18 cellular contexts compared by ENCODE assay signal in genomic region chr11:122612123-122612824, GRCh38. TPM values are rescaled to one million over a fixed set of nuclear protein-coding genes. Genes with fewer than 3 reads are reported as not detected.
DNase-seq lines count a peak whose midpoint lies in the region; ATAC-seq and TF ChIP-seq lines count a peak whose summit lies in the region.
"Had no signal": no experiment of that assay in that cellular context is flagged by ENCODE, and none has a peak within 500 bp of the region (broad histone marks: within the 10 kb centered on the region; RNA-seq: fewer than 3 reads in every experiment).

No MANE protein-coding gene starts in this region.

- H4K20me1 ChIP-seq in PC-3 (ENCODE audit: low read length), result no peaks in the 10 kb centered on the region
- H4K20me1 ChIP-seq: BLaER1 had no signal

- no peaks in the 10 kb centered on the region for H3K36me3 ChIP-seq in PC-3 (ENCODE audit: low read depth, low read length)
- H3K36me3 ChIP-seq: BLaER1 had no signal

- no peak overlapping the region for H3K27ac ChIP-seq in PC-3 (ENCODE audit: low read length)
- H3K27ac ChIP-seq: BLaER1, C4-2B, GM23248 had no signal

- peak; percentile 55; the same call in 1 of the 2 replicates for ATAC-seq in PC-3
- no peak for ATAC-seq in WTC11
- ATAC-seq in activated CD8-positive, alpha-beta T cell treated with anti-CD3 and anti-CD28 coated beads, Interleukin-2, amount 10 ng/mL, durations not matched to agents 7 days and 5 days, result no peak
- ATAC-seq: CD8-positive, alpha-beta T cell had no signal

- intact Hi-C loops in PC-3 (cut with micrococcal nuclease), result no loop called here

- TF ChIP-seq CTCF in PC-3 (conservative IDR thresholded peaks at IDR 0.05; ENCODE audit: low read depth, low read length) (no peak), WTC11 (IDR thresholded peaks at IDR 0.05) (no peak), epithelial cell of esophagus (IDR thresholded peaks at IDR 0.05; ENCODE audit: insufficient read depth, low read depth, low read length, missing control alignments) (no peak)

- no peak overlapping the region for H2AFZ ChIP-seq in PC-3 (ENCODE audit: low read length)
- H2AFZ ChIP-seq: GM23248 had no signal

- H3K4me3 Mint-ChIP-seq in WTC11, result no peak overlapping the region
- H3K4me3 Mint-ChIP-seq in activated CD8-positive, alpha-beta T cell treated with anti-CD3 and anti-CD28 coated beads, Interleukin-2, amount 10 ng/mL, durations not matched to agents 7 days and 5 days, result no peak overlapping the region
- H3K4me3 Mint-ChIP-seq: B cell; CD4-positive, CD25-positive, alpha-beta regulatory T cell; CD8-positive, alpha-beta T cell; H9; HFFc6 had no signal

- H3K27me3 Mint-ChIP-seq in WTC11 (ENCODE audit: low read depth), result no peaks in the 10 kb centered on the region
- peaks cover 13% of the 10 kb centered on the region for H3K27me3 Mint-ChIP-seq in activated CD8-positive, alpha-beta T cell treated with anti-CD3 and anti-CD28 coated beads, Interleukin-2, amount 10 ng/mL, durations not matched to agents 7 days and 5 days (ENCODE audit: low read depth)

- CTCF ChIA-PET in PC-3 (lab: Charles Lee), result interaction anchor here (0.7 kb wide), 1 partner anchor 251 kb away, joined by 3 read pairs; no protein-coding TSS in a partner anchor
- CTCF ChIA-PET in WTC11 (lab: Charles Lee), result interaction anchor here (0.5 to 1.6 kb wide), 5 partner anchors 16 to 625 kb away, joined by 3 to 4 read pairs (median 4); no protein-coding TSS in a partner anchor
- CTCF ChIA-PET in activated CD8-positive, alpha-beta T cell treated with anti-CD3 and anti-CD28 coated beads, Interleukin-2, amount 10 ng/mL, durations not matched to agents 7 days and 5 days (lab: Charles Lee), result interaction anchor here (1.2 to 2.2 kb wide), 3 partner anchors 32 to 442 kb away, joined by 3 to 6 read pairs (median 5); no protein-coding TSS in a partner anchor

- 0 out of 2 replicates have a peak, but pooled peaks cover 3% of the 10 kb centered on the region for H3K9me2 ChIP-seq in PC-3 (replicated peaks; ENCODE audit: low read length)

- no peaks in the 10 kb centered on the region for H3K36me3 Mint-ChIP-seq in WTC11
- H3K36me3 Mint-ChIP-seq in activated CD8-positive, alpha-beta T cell treated with anti-CD3 and anti-CD28 coated beads, Interleukin-2, amount 10 ng/mL, durations not matched to agents 7 days and 5 days (ENCODE audit: low read depth), result no peaks in the 10 kb centered on the region
- H3K36me3 Mint-ChIP-seq: CD4-positive, CD25-positive, alpha-beta regulatory T cell; CD8-positive, alpha-beta T cell had no signal

- no peak overlapping the region for H3K4me3 ChIP-seq in PC-3 (ENCODE audit: low read length)
- no peak overlapping the region for H3K4me3 ChIP-seq in epithelial cell of esophagus (ENCODE audit: low read length)
- H3K4me3 ChIP-seq: BLaER1, GM23248 had no signal

- POLR2A ChIA-PET in PC-3 (lab: Charles Lee; ENCODE audit: unreplicated experiment) (interaction anchor here (0.6 kb wide), 2 partner anchors 14 to 308 kb away, joined by 3 to 10 read pairs; no protein-coding TSS in a partner anchor), WTC11 (lab: Charles Lee) (no interaction called here)
- POLR2A ChIA-PET in activated CD8-positive, alpha-beta T cell treated with anti-CD3 and anti-CD28 coated beads, Interleukin-2, amount 10 ng/mL, durations not matched to agents 7 days and 5 days (lab: Charles Lee), result no interaction called here

- H3K27me3 ChIP-seq in PC-3 (ENCODE audit: low read length), result no peaks in the 10 kb centered on the region
- H3K27me3 ChIP-seq: BLaER1 had no signal

- H3F3A ChIP-seq in PC-3 (ENCODE audit: low read length, unreplicated experiment), result no peaks in the 10 kb centered on the region

- H3K27ac Mint-ChIP-seq in WTC11, result no peak overlapping the region
- no peak overlapping the region for H3K27ac Mint-ChIP-seq in activated CD8-positive, alpha-beta T cell treated with anti-CD3 and anti-CD28 coated beads, Interleukin-2, amount 10 ng/mL, durations not matched to agents 7 days and 5 days
- H3K27ac Mint-ChIP-seq: B cell; CD4-positive, CD25-positive, alpha-beta regulatory T cell; CD8-positive, alpha-beta T cell; H9; HFFc6 had no signal

- peaks cover 9% of the 10 kb centered on the region for H3K9me3 Mint-ChIP-seq in WTC11
- H3K9me3 Mint-ChIP-seq in activated CD8-positive, alpha-beta T cell treated with anti-CD3 and anti-CD28 coated beads, Interleukin-2, amount 10 ng/mL, durations not matched to agents 7 days and 5 days (ENCODE audit: insufficient read depth), result no peaks in the 10 kb centered on the region
- H3K9me3 Mint-ChIP-seq: CD4-positive, CD25-positive, alpha-beta regulatory T cell; CD8-positive, alpha-beta T cell; H9; HFFc6 had no signal

- no peaks in the 10 kb centered on the region for H3K9me3 ChIP-seq in PC-3 (ENCODE audit: low read length)
- H3K9me3 ChIP-seq: BLaER1, Caco-2 had no signal

- H3K4me1 Mint-ChIP-seq in WTC11, result no peaks in the 10 kb centered on the region
- peaks cover 4% of the 10 kb centered on the region for H3K4me1 Mint-ChIP-seq in activated CD8-positive, alpha-beta T cell treated with anti-CD3 and anti-CD28 coated beads, Interleukin-2, amount 10 ng/mL, durations not matched to agents 7 days and 5 days (ENCODE audit: low read depth)
- H3K4me1 Mint-ChIP-seq: B cell; CD4-positive, CD25-positive, alpha-beta regulatory T cell had no signal

- no peak overlapping the region for H3K4me2 ChIP-seq in PC-3 (ENCODE audit: low read length)
- H3K4me2 ChIP-seq: BLaER1 had no signal

- peaks cover 3% of the 10 kb centered on the region; the same call in 1 of the 2 replicates for H3K4me1 ChIP-seq in PC-3 (ENCODE audit: insufficient read depth, low read length)
- H3K4me1 ChIP-seq: Caco-2 had no signal

- H3K79me2 ChIP-seq in PC-3 (ENCODE audit: low read length), result no peaks in the 10 kb centered on the region

- H3K9ac ChIP-seq in PC-3 (ENCODE audit: low read length), result no peak overlapping the region
- H3K9ac ChIP-seq: BLaER1, GM23248 had no signal

- no TSS peak for BruUV-seq in PC-3 (replicated peaks; lab: Mats Ljungman, UMichigan)

- peak; percentile 39 for DNase-seq in PC-3
- DNase-seq in WTC11 (ENCODE audit: low spot score), result no peak
- peak; percentile 24 for DNase-seq in epithelial cell of esophagus (ENCODE audit: low read depth)
- DNase-seq in GOT3 (lab: John Stamatoyannopoulos, UW), result no peak
- no peak for DNase-seq in activated CD8-positive, alpha-beta T cell treated with anti-CD3 and anti-CD28 coated beads, Interleukin-2, amount 10 ng/mL, durations not matched to agents 7 days and 5 days
- no peak for DNase-seq in NCI-H2081 (lab: John Stamatoyannopoulos, UW)
- no peak for DNase-seq in NCI-H2107 treated with DMSO at 0.1 percent for 48 hours (lab: John Stamatoyannopoulos, UW; ENCODE audit: unreplicated experiment)
- DNase-seq: Caco-2; CD4-positive, CD25-positive, alpha-beta regulatory T cell; CD8-positive, alpha-beta T cell; DMS153; DND-41; GM23248; H9; HFFc6 had no signal

TF ChIP-seq in WTC11, 78 proteins besides CTCF, POLR2A, EP300 and RAD21:
- TF ChIP-seq ZNF219 (CRISPR knock-in tag; IDR thresholded peaks at IDR 0.05; ENCODE audit: borderline replicate concordance), result no peak
- peak; percentile 98 for TF ChIP-seq HMGA2 (CRISPR knock-in tag; IDR thresholded peaks at IDR 0.05)
- TF ChIP-seq GTF2I (CRISPR knock-in tag; conservative IDR thresholded peaks at IDR 0.05), result no peak

RNA-seq across cellular contexts. Expression of gene UBASH3B, which starts 43.2 kb away (rescaled TPM):
- total RNA-seq in PC-3 (2014; rRNA removed) (148 and 178 TPM in 2 replicates), WTC11 (2021) (18.9 to 22.6 TPM (median 21.1 TPM) in 3 replicates)
- 10 to 100 TPM; 66.6 to 75.0 TPM for total RNA-seq in activated CD8-positive, alpha-beta T cell treated with anti-CD3 and anti-CD28 coated beads, Interleukin-2, amount 10 ng/mL, durations not matched to agents 7 days and 5 days

Comparison
In these comparisons a context has a peak if more than half of its experiments do, and no peak if none do; other contexts are left out.
1. DNase-seq: peak in PC-3 (single experiment) and epithelial cell of esophagus (single experiment); none in WTC11 (single experiment), GOT3 (single experiment), activated CD8-positive, alpha-beta T cell treated with anti-CD3 and anti-CD28 coated beads, Interleukin-2, amount 10 ng/mL, durations not matched to agents 7 days and 5 days (single experiment), NCI-H2081 (0 of 2) and NCI-H2107 treated with DMSO at 0.1 percent for 48 hours (single experiment).